In genomic region chr15:23629234-23629805, GRCh38 we compare ENCODE assay signal across 1 cellular context.
TF ChIP-seq lines count a peak whose summit lies in the region.

No MANE protein-coding gene starts in this region.

TF ChIP-seq in HepG2, 621 proteins besides CTCF, POLR2A, EP300 and RAD21:
- TF ChIP-seq ZNF180 (CRISPR knock-in tag; IDR thresholded peaks at IDR 0.05; ENCODE audit: borderline replicate concordance, low read depth) (no peak), ZNF800 (CRISPR knock-in tag; IDR thresholded peaks at IDR 0.05) (no peak), TFDP2 (CRISPR knock-in tag; IDR thresholded peaks at IDR 0.05) (no peak), RBFOX2 (IDR thresholded peaks at IDR 0.05; ENCODE audit: low read depth, low read length) (no peak), ZSCAN21 (CRISPR knock-in tag; IDR thresholded peaks at IDR 0.05; ENCODE audit: borderline replicate concordance) (no peak), GATAD2A (CRISPR knock-in tag; IDR thresholded peaks at IDR 0.05) (no peak), NCOR1 (IDR thresholded peaks at IDR 0.05; ENCODE audit: borderline replicate concordance, low read length) (no peak), MAFF (IDR thresholded peaks at IDR 0.05; ENCODE audit: low read depth, low read length) (no peak), NKX3-1 (CRISPR knock-in tag; IDR thresholded peaks at IDR 0.05) (no peak), NFATC3 (CRISPR knock-in tag; IDR thresholded peaks at IDR 0.05) (no peak)
